28 cellular contexts compared by ENCODE assay signal in genomic region chr2:187011206-187011605, GRCh38.
DNase-seq lines count a peak whose midpoint lies in the region; FAIRE-seq and TF ChIP-seq lines count a peak whose summit lies in the region.
"Had no signal": no experiment of that assay in that cellular context is flagged by ENCODE, and none has a peak within 500 bp of the region (broad histone marks: within the 10 kb centered on the region; RNA-seq: fewer than 3 reads in every experiment).

No MANE protein-coding gene starts in this region.

- H3K27ac Mint-ChIP-seq in MCF 10A (ENCODE audit: low read depth, unreplicated experiment) (peak overlapping the region; percentile 15), neural progenitor cell (no peak overlapping the region)
- H3K27ac Mint-ChIP-seq: B cell had no signal

- no peaks in the 10 kb centered on the region for H3K36me3 ChIP-seq in breast epithelium
- H3K36me3 ChIP-seq in keratinocyte (ENCODE audit: control insufficient read depth in 2 of 2, extremely low read depth in 1 of 2, insufficient read depth in 2 of 2, low read length in 2 of 2) = no peaks in the 10 kb centered on the region
- no peaks in the 10 kb centered on the region for H3K36me3 ChIP-seq in neural progenitor cell
- H3K36me3 ChIP-seq in transverse colon = no peaks in the 10 kb centered on the region
- no peaks in the 10 kb centered on the region for H3K36me3 ChIP-seq in spleen
- no peaks in the 10 kb centered on the region for H3K36me3 ChIP-seq in kidney (ENCODE audit: control insufficient read depth in 1 of 2, insufficient read depth in 2 of 2, low read length in 2 of 2)
- H3K36me3 ChIP-seq: SJSA1 had no signal

- FAIRE-seq in keratinocyte (lab: Jason Lieb, UNC) = no peak
- no peak for FAIRE-seq in kidney (lab: Jason Lieb, UNC)
- FAIRE-seq: GM12891, HepG2 had no signal

- H3K4me3 Mint-ChIP-seq in MCF 10A (ENCODE audit: unreplicated experiment) = no peak overlapping the region
- H3K4me3 Mint-ChIP-seq in neural progenitor cell = no peak overlapping the region
- H3K4me3 Mint-ChIP-seq: B cell; CD8-positive, alpha-beta memory T cell had no signal

- H3K27ac ChIP-seq in breast epithelium (no peak overlapping the region), keratinocyte (ENCODE audit: control insufficient read depth, insufficient read depth, low read length) (no peak overlapping the region), neural progenitor cell (no peak overlapping the region), transverse colon (no peak overlapping the region), spleen (no peak overlapping the region), kidney (ENCODE audit: low read depth in 2 of 2, low read length in 2 of 2) (no peak overlapping the region)
- H3K27ac ChIP-seq: 22Rv1, C4-2B, SJSA1 had no signal

- dilution Hi-C loops in keratinocyte (cut with MboI; ENCODE audit: extremely low pct_ligation_motif_present, low sequenced_read_pairs) = no loop called here

- no peaks in the 10 kb centered on the region for H3F3A ChIP-seq in neural progenitor cell (ENCODE audit: low read depth)

- no TSS peak for BruUV-seq in MCF 10A (replicated peaks; lab: Mats Ljungman, UMichigan)

- H3K4me1 ChIP-seq in breast epithelium (no peaks in the 10 kb centered on the region), keratinocyte (ENCODE audit: control insufficient read depth, extremely low read depth, insufficient read depth, low read length) (no peaks in the 10 kb centered on the region), neural progenitor cell (no peaks in the 10 kb centered on the region), transverse colon (no peaks in the 10 kb centered on the region), spleen (no peaks in the 10 kb centered on the region), kidney (ENCODE audit: control insufficient read depth in 1 of 2, insufficient read depth in 1 of 2, low read depth in 1 of 2, low read length in 2 of 2) (no peaks in the 10 kb centered on the region)
- H3K4me1 ChIP-seq: SJSA1 had no signal

- H2AFZ ChIP-seq in keratinocyte (ENCODE audit: control insufficient read depth, low read length) (peak overlapping the region; percentile 28), neural progenitor cell (replicated peaks) (peak overlapping the region; percentile 22)

- H3K9me3 ChIP-seq in breast epithelium (no peaks in the 10 kb centered on the region), keratinocyte (ENCODE audit: control insufficient read depth, low read depth, low read length) (no peaks in the 10 kb centered on the region), neural progenitor cell (ENCODE audit: low read depth) (no peaks in the 10 kb centered on the region), transverse colon (no peaks in the 10 kb centered on the region), spleen (no peaks in the 10 kb centered on the region), kidney (ENCODE audit: control insufficient read depth in 1 of 2, low read length in 2 of 2) (no peaks in the 10 kb centered on the region)
- H3K9me3 ChIP-seq: SJSA1 had no signal

- H4K20me1 ChIP-seq in keratinocyte (ENCODE audit: control insufficient read depth, extremely low read depth, insufficient read depth, low read length) = no peaks in the 10 kb centered on the region
- no peaks in the 10 kb centered on the region for H4K20me1 ChIP-seq in neural progenitor cell (ENCODE audit: low read depth)

- H3K9me3 Mint-ChIP-seq in MCF 10A (ENCODE audit: unreplicated experiment) = no peaks in the 10 kb centered on the region
- no peaks in the 10 kb centered on the region for H3K9me3 Mint-ChIP-seq in neural progenitor cell

- no peaks in the 10 kb centered on the region for H3K27me3 Mint-ChIP-seq in MCF 10A (ENCODE audit: insufficient read depth, unreplicated experiment)
- H3K27me3 Mint-ChIP-seq in neural progenitor cell (ENCODE audit: insufficient read depth, low read depth) = no peaks in the 10 kb centered on the region
- H3K27me3 Mint-ChIP-seq: B cell; CD8-positive, alpha-beta memory T cell had no signal

- H3K4me3 ChIP-seq in breast epithelium (no peak overlapping the region), keratinocyte (ENCODE audit: control insufficient read depth in 2 of 3, extremely low read depth in 1 of 3, insufficient read depth in 2 of 3, low read depth in 1 of 3, low read length in 3 of 3) (no peak overlapping the region), neural progenitor cell (no peak overlapping the region), transverse colon (no peak overlapping the region), spleen (no peak overlapping the region), kidney (ENCODE audit: low read length in 2 of 2) (no peak overlapping the region)
- H3K4me3 ChIP-seq: SJSA1 had no signal

- POLR2A ChIA-PET in MCF 10A (lab: Yijun Ruan, JAX) = no interaction called here

- DNase-seq in MCF 10A (ENCODE audit: unreplicated experiment) (no peak), breast epithelium (ENCODE audit: low spot score in 2 of 2) (no peak), keratinocyte (ENCODE audit: low read depth, low spot score) (peak; percentile 9), neural progenitor cell (ENCODE audit: low spot score) (no peak), transverse colon (no peak), spleen (no peak), kidney (no peak)
- DNase-seq: CD8-positive, alpha-beta memory T cell; DMS 273 treated with DMSO at 0.1 percent for 48 hours; DMS79; EL; GDM1; Karpas-422; MV-4-11; NCI-H1105 treated with DMSO at 0.1 percent for 48 hours; NCI-H146; NCI-H1930; NCI-H446; NCI-H524 treated with DMSO at 0.1 percent for 48 hours; NCI-H774; Right ventricle myocardium superior; RPMI8226 had no signal

- H3K4me2 ChIP-seq in keratinocyte (ENCODE audit: control insufficient read depth, extremely low read depth, insufficient read depth, low read depth, low read length) = no peak overlapping the region
- H3K4me2 ChIP-seq in neural progenitor cell = no peak overlapping the region

- H3K27me3 ChIP-seq in breast epithelium = no peaks in the 10 kb centered on the region
- H3K27me3 ChIP-seq in keratinocyte (ENCODE audit: control insufficient read depth, extremely low read depth, insufficient read depth, low read length) = no peaks in the 10 kb centered on the region
- H3K27me3 ChIP-seq in neural progenitor cell = no peaks in the 10 kb centered on the region
- H3K27me3 ChIP-seq in transverse colon = no peaks in the 10 kb centered on the region
- no peaks in the 10 kb centered on the region for H3K27me3 ChIP-seq in spleen (replicated peaks in 1 of 7)
- H3K27me3 ChIP-seq: SJSA1 had no signal

- no peak for TF ChIP-seq EP300 in transverse colon (IDR thresholded peaks at IDR 0.05; ENCODE audit: low read depth)

- H3K36me3 Mint-ChIP-seq in MCF 10A (ENCODE audit: insufficient read depth, unreplicated experiment) (no peaks in the 10 kb centered on the region), neural progenitor cell (no peaks in the 10 kb centered on the region)
- H3K36me3 Mint-ChIP-seq: CD8-positive, alpha-beta memory T cell had no signal

- H3K9ac ChIP-seq in keratinocyte (ENCODE audit: control insufficient read depth, extremely low read depth, insufficient read depth, low read length) (no peak overlapping the region), neural progenitor cell (no peak overlapping the region), kidney (ENCODE audit: low read length in 2 of 2) (no peak overlapping the region)

- TF ChIP-seq CTCF in MCF 10A (IDR thresholded peaks at IDR 0.05; ENCODE audit: unreplicated experiment) (no peak), breast epithelium (IDR thresholded peaks at IDR 0.05) (no peak), keratinocyte (optimal IDR thresholded peaks at IDR 0.05 in 1 of 3, IDR thresholded peaks at IDR 0.05 in 1 of 3, conservative IDR thresholded peaks at IDR 0.05 in 1 of 3; ENCODE audit: extremely low read depth in 1 of 3, insufficient read depth in 2 of 3, low read length in 3 of 3) (no peak), neural progenitor cell (IDR thresholded peaks at IDR 0.05) (no peak), transverse colon (IDR thresholded peaks at IDR 0.05) (no peak), spleen (IDR thresholded peaks at IDR 0.05 in 8 of 11, conservative IDR thresholded peaks at IDR 0.05 in 3 of 11) (no peak), kidney (IDR thresholded peaks at IDR 0.05; ENCODE audit: borderline replicate concordance, extremely low read depth, insufficient read depth) (no peak)

- H3K4me1 Mint-ChIP-seq in MCF 10A (ENCODE audit: insufficient read depth, unreplicated experiment) (no peaks in the 10 kb centered on the region), neural progenitor cell (no peaks in the 10 kb centered on the region)
- H3K4me1 Mint-ChIP-seq: B cell; CD8-positive, alpha-beta memory T cell had no signal

- WGBS in transverse colon (ENCODE audit: low coverage in 1 of 2), 2 donors = 80 to 81% methylated on average over 3 of the region's 3 CpGs
- 85 to 93% (median 89%) methylated on average over 3 of the region's 3 CpGs for WGBS in spleen, 5 donors

- no peak for TF ChIP-seq POLR2A in breast epithelium (IDR thresholded peaks at IDR 0.05)
- no peak for TF ChIP-seq POLR2A in transverse colon (IDR thresholded peaks at IDR 0.05)
- no peak for TF ChIP-seq POLR2A in spleen (IDR thresholded peaks at IDR 0.05)

- no peaks in the 10 kb centered on the region for H3K79me2 ChIP-seq in keratinocyte (ENCODE audit: control insufficient read depth, insufficient read depth, low read length)
- H3K79me2 ChIP-seq in neural progenitor cell (ENCODE audit: low read depth) = no peaks in the 10 kb centered on the region

- intact Hi-C loops in MCF 10A (cut with micrococcal nuclease) = no loop called here
- intact Hi-C loops in breast epithelium (cut with DNase I; ENCODE audit: low total_unique reads) = no loop called here
- intact Hi-C loops in transverse colon (cut with DNase I; ENCODE audit: low total_unique reads) = no loop called here
- intact Hi-C loops in spleen (cut with DNase I; ENCODE audit: low total_unique reads) = no loop called here
- intact Hi-C loops in kidney (cut with DNase I) = no loop called here

- no peaks in the 10 kb centered on the region for H3K9me1 ChIP-seq in keratinocyte (ENCODE audit: control insufficient read depth, extremely low read depth, insufficient read depth, low read length)

- in situ Hi-C loops in transverse colon (cut with MboI; ENCODE audit: low pct_ligation_motif_present in 1 of 4, low pct_unique_long_range_greater_than_20kb in 1 of 4, low sequenced_read_pairs in 3 of 4) = no loop called here

- CTCF ChIA-PET in MCF 10A (lab: Yijun Ruan, JAX) = interaction anchor here (0.6 kb wide), 1 partner anchor 976 kb away, joined by 3 read pairs; no protein-coding TSS in a partner anchor
